In the genomic region with DNA sequence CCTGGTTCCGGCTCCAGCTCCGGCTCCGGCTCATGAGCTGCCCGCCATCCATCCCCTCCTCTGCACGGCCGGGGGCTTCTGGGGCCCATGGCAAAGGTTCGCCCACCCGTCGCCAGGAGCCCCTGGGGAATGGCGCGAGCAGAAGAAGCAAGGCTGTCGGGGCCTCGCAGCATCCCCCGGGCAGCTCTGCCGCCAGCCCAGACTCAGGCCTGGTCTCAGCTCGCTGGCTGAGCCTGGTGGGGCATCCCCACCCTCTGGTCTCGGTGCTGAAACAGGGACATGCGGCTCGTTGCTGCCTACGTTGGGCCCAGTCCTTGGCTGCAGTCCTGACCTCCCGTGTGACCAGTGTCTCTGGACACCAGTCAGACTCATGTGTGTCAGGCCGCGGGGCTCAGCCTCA, we compare ENCODE assay signal across 7 cellular contexts.
"Had no signal": no experiment of that assay in that cellular context is flagged by ENCODE, and none has a peak within 500 bp of the region (broad histone marks: within the 10 kb centered on the region; RNA-seq: fewer than 3 reads in every experiment).

No MANE protein-coding gene starts in this region.

- H3K4me2 ChIP-seq: KMS-11 had no signal

- DNase-seq: IMR-90, KBM-7, KG1 had no signal

- ATAC-seq: K562 had no signal

- H3K4me3 ChIP-seq: K562 had no signal

- H3K9ac ChIP-seq: KMS-11 had no signal

- FAIRE-seq: HTR-8/SVneo, K562 had no signal

- H3K27ac ChIP-seq: HL-60, KMS-11 had no signal
